In genomic region chr2:181471227-181471626, GRCh38 we compare ENCODE assay signal across 16 cellular contexts. TPM values are rescaled to one million over a fixed set of nuclear protein-coding genes. Genes with fewer than 3 reads are reported as not detected.
DNase-seq lines count a peak whose midpoint lies in the region; ATAC-seq and TF ChIP-seq lines count a peak whose summit lies in the region.
"Had no signal": no experiment of that assay in that cellular context is flagged by ENCODE, and none has a peak within 500 bp of the region (broad histone marks: within the 10 kb centered on the region; RNA-seq: fewer than 3 reads in every experiment).

No MANE protein-coding gene starts in this region.

- H2BK120ac ChIP-seq in mesenchymal stem cell (ENCODE audit: low read depth, low read length) = no peak overlapping the region

- POLR2A ChIA-PET in activated CD8-positive, alpha-beta T cell treated with anti-CD3 and anti-CD28 coated beads for 36 hours (lab: Charles Lee) = interaction anchor here (0.6 to 1.4 kb wide), 4 partner anchors 10 to 375 kb away, joined by 3 read pairs; no protein-coding TSS in a partner anchor

- H3K4me1 ChIP-seq in mesenchymal stem cell (ENCODE audit: control insufficient read depth, insufficient read depth, low read depth, low read length) = peaks cover 2% of the 10 kb centered on the region
- H3K4me1 ChIP-seq in HAP-1 = peaks cover 19% of the 10 kb centered on the region
- H3K4me1 ChIP-seq: thyroid gland had no signal

- no peak overlapping the region for H2AK5ac ChIP-seq in mesenchymal stem cell (ENCODE audit: low read length, severe bottlenecking)

- ATAC-seq in GM18861 (IDR thresholded peaks at IDR 0.05; ENCODE audit: unreplicated experiment) = peak; percentile 38
- ATAC-seq in activated CD8-positive, alpha-beta T cell treated with anti-CD3 and anti-CD28 coated beads for 36 hours = peak; percentile 42
- ATAC-seq in GM18519 (IDR thresholded peaks at IDR 0.05; ENCODE audit: low FRiP score, unreplicated experiment) = no peak
- ATAC-seq: GM23338 had no signal

- no peak overlapping the region for H3K27ac ChIP-seq in mesenchymal stem cell (ENCODE audit: low read length, poor library complexity, severe bottlenecking)
- H3K27ac ChIP-seq: 22Rv1, thyroid gland had no signal

- no peak overlapping the region for H2BK5ac ChIP-seq in mesenchymal stem cell (ENCODE audit: low read depth, low read length, poor library complexity, severe bottlenecking)

- H3K36me3 ChIP-seq in mesenchymal stem cell (ENCODE audit: control insufficient read depth in 1 of 2, insufficient read depth in 2 of 2, low read depth in 1 of 2, low read length in 2 of 2) = peaks cover 0 to 10% of the 10 kb centered on the region in 2 experiments
- peaks cover 4% of the 10 kb centered on the region; the same call in 1 of the 2 replicates for H3K36me3 ChIP-seq in HAP-1 (replicated peaks)
- H3K36me3 ChIP-seq: thyroid gland had no signal

- H3K79me1 ChIP-seq in mesenchymal stem cell (replicated peaks; ENCODE audit: low read length, poor library complexity, severe bottlenecking) = peaks cover 3% of the 10 kb centered on the region

- TF ChIP-seq CTCF in activated CD8-positive, alpha-beta T cell treated with anti-CD3 and anti-CD28 coated beads for 36 hours (IDR thresholded peaks at IDR 0.05) = no peak

- no peak overlapping the region for H4K91ac ChIP-seq in mesenchymal stem cell (ENCODE audit: low read length)

- H3K27me3 Mint-ChIP-seq in activated CD8-positive, alpha-beta T cell treated with anti-CD3 and anti-CD28 coated beads for 36 hours = no peaks in the 10 kb centered on the region

- peak overlapping the region; percentile 42 for H3K4me3 Mint-ChIP-seq in activated CD8-positive, alpha-beta T cell treated with anti-CD3 and anti-CD28 coated beads for 36 hours
- H3K4me3 Mint-ChIP-seq: GM23338 had no signal

- no CpG with 5 or more reads among the region's 3 CpGs for WGBS in mesenchymal stem cell

- DNase-seq in DMS 273 (lab: John Stamatoyannopoulos, UW; ENCODE audit: unreplicated experiment) (peak; percentile 25), DMS 273 treated with DMSO at 0.1 percent for 48 hours (lab: John Stamatoyannopoulos, UW) (no peak), mesenchymal stem cell (peak; percentile 36), islet precursor cell (no peak), HAP-1 (ENCODE audit: low spot score in 2 of 2) (no peak)
- no peak for DNase-seq in activated CD8-positive, alpha-beta T cell treated with anti-CD3 and anti-CD28 coated beads for 36 hours
- DNase-seq: activated CD4-positive, alpha-beta T cell treated with anti-CD3 and anti-CD28 coated beads, Interleukin-2, amount 50 U/mL, for 4 hours; amniotic stem cell; mesendoderm; MM.1S; small intestine; thyroid gland had no signal

- in situ Hi-C loops in HAP-1 (cut with MboI; ENCODE audit: low sequenced_read_pairs) = loop anchor here (25.0 kb wide), 1 partner anchor 359 kb away; no protein-coding TSS in a partner anchor

- H3K4me2 ChIP-seq in mesenchymal stem cell (ENCODE audit: low read length, poor library complexity, severe bottlenecking) = no peak overlapping the region
- H3K4me2 ChIP-seq: GM23338 had no signal

- H3K4me3 ChIP-seq in mesenchymal stem cell (ENCODE audit: insufficient read depth in 1 of 2, low read depth in 1 of 2, low read length in 2 of 2) (no peak overlapping the region), HAP-1 (no peak overlapping the region)
- H3K4me3 ChIP-seq: GM23338, thyroid gland had no signal

- H2BK12ac ChIP-seq in mesenchymal stem cell (ENCODE audit: low read length in 2 of 2) = no peak overlapping the region

- H3K18ac ChIP-seq in mesenchymal stem cell (ENCODE audit: low read depth in 1 of 2, low read length in 2 of 2) = no peak overlapping the region

- no peak overlapping the region for H3K9ac ChIP-seq in mesenchymal stem cell (ENCODE audit: low read length)

- H3K9me3 ChIP-seq in mesenchymal stem cell (ENCODE audit: control insufficient read depth, low read length) = no peaks in the 10 kb centered on the region
- H3K9me3 ChIP-seq in HAP-1 = no peaks in the 10 kb centered on the region
- H3K9me3 ChIP-seq: thyroid gland had no signal

- CTCF ChIA-PET in activated CD8-positive, alpha-beta T cell treated with anti-CD3 and anti-CD28 coated beads for 36 hours (lab: Charles Lee) = interaction anchor here (0.8 to 2.8 kb wide), 5 partner anchors 13 to 367 kb away, joined by 3 to 15 read pairs (median 4); partner anchors contain the start of gene ITGA4

- no peak overlapping the region for H3K4ac ChIP-seq in mesenchymal stem cell (ENCODE audit: low read depth in 1 of 2, low read length in 2 of 2)

- no peak overlapping the region for H2AFZ ChIP-seq in mesenchymal stem cell (ENCODE audit: low read depth, low read length)
- H2AFZ ChIP-seq: GM23338 had no signal

- no peak overlapping the region for H2BK15ac ChIP-seq in mesenchymal stem cell (ENCODE audit: low read depth, poor library complexity, severe bottlenecking)

- H3K23ac ChIP-seq in mesenchymal stem cell (ENCODE audit: low read length in 2 of 2) = no peak overlapping the region

- H3K36me3 Mint-ChIP-seq in activated CD8-positive, alpha-beta T cell treated with anti-CD3 and anti-CD28 coated beads for 36 hours (ENCODE audit: low read depth) = peaks cover 73% of the 10 kb centered on the region

- intact Hi-C loops in activated CD8-positive, alpha-beta T cell treated with anti-CD3 and anti-CD28 coated beads for 36 hours (cut with micrococcal nuclease) = no loop called here

- H3K27me3 ChIP-seq in mesenchymal stem cell (ENCODE audit: control insufficient read depth in 1 of 2, insufficient read depth in 1 of 2, low read length in 2 of 2) (no peaks in the 10 kb centered on the region), HAP-1 (ENCODE audit: low read depth) (no peaks in the 10 kb centered on the region)
- H3K27me3 ChIP-seq: thyroid gland had no signal

- peaks cover 2% of the 10 kb centered on the region for H3K9me3 Mint-ChIP-seq in activated CD8-positive, alpha-beta T cell treated with anti-CD3 and anti-CD28 coated beads for 36 hours
- H3K9me3 Mint-ChIP-seq: GM23338 had no signal

- peaks cover 81% of the 10 kb centered on the region for H3K4me1 Mint-ChIP-seq in activated CD8-positive, alpha-beta T cell treated with anti-CD3 and anti-CD28 coated beads for 36 hours (ENCODE audit: low read depth)

- peak overlapping the region; percentile 85 for H3K27ac Mint-ChIP-seq in activated CD8-positive, alpha-beta T cell treated with anti-CD3 and anti-CD28 coated beads for 36 hours
- H3K27ac Mint-ChIP-seq: GM23338 had no signal

- H4K8ac ChIP-seq in mesenchymal stem cell (ENCODE audit: low read length) = no peak overlapping the region

- H3K14ac ChIP-seq in mesenchymal stem cell (ENCODE audit: low read length in 2 of 2) = no peak overlapping the region

RNA-seq across cellular contexts. Expression of gene ITGA4, which starts 14.0 kb away (rescaled TPM):
- 10 to 100 TPM; 61.6 to 64.5 TPM for total RNA-seq in activated CD8-positive, alpha-beta T cell treated with anti-CD3 and anti-CD28 coated beads for 36 hours
- 32.7 TPM for polyA plus RNA-seq in mesenchymal stem cell (2013, experiment 1 of 2)
- 29.4 TPM for polyA plus RNA-seq in mesenchymal stem cell (2013, experiment 2 of 2)

Comparison
In these comparisons a context has a peak if more than half of its experiments do, and no peak if none do; other contexts are left out.
1. DNase-seq: peak in DMS 273 (single experiment) and mesenchymal stem cell (single experiment); none in DMS 273 treated with DMSO at 0.1 percent for 48 hours (single experiment), activated CD8-positive, alpha-beta T cell treated with anti-CD3 and anti-CD28 coated beads for 36 hours (single experiment), islet precursor cell (single experiment) and HAP-1 (0 of 2).